ENCODE assay signal across 10 cellular contexts in genomic region chr11:315516-315994, GRCh38. TPM values are rescaled to one million over a fixed set of nuclear protein-coding genes. Genes with fewer than 3 reads are reported as not detected.
A peak's percentile ranks its signal among the peaks of the same experiment; 100 is the strongest.
DNase-seq lines count a peak whose midpoint lies in the region; ATAC-seq and TF ChIP-seq lines count a peak whose summit lies in the region.
"Had no signal": no experiment of that assay in that cellular context is flagged by ENCODE, and none has a peak within 500 bp of the region (broad histone marks: within the 10 kb centered on the region; RNA-seq: fewer than 3 reads in every experiment).

No MANE protein-coding gene starts in this region.

- H3K27me3 ChIP-seq in iPS-15b (ENCODE audit: control insufficient read depth, insufficient read depth, low read length) = no peaks in the 10 kb centered on the region
- peaks cover 13 to 26% (median 14%) of the 10 kb centered on the region in 3 donors for H3K27me3 ChIP-seq in skeletal muscle tissue (ENCODE audit: control insufficient read depth in 3 of 3, insufficient read depth in 3 of 3, low read length in 3 of 3)

- POLR2A ChIA-PET in activated CD8-positive, alpha-beta T cell treated with anti-CD3 and anti-CD28 coated beads for 36 hours (lab: Charles Lee) = interaction anchor here (0.8 to 4.5 kb wide), 16 partner anchors 10 to 70 kb away, joined by 3 to 47 read pairs (median 8); partner anchors contain the start of genes IFITM2, NLRP6 and PGGHG

- H3K27ac Mint-ChIP-seq in activated CD8-positive, alpha-beta T cell treated with anti-CD3 and anti-CD28 coated beads for 36 hours = peak overlapping the region; percentile 91
- H3K27ac Mint-ChIP-seq: dendritic cell treated with granulocyte-macrophage colony-stimulating factor and Interleukin-4, amounts not matched to agents 40 ng/mL and 50 ng/mL, for 4 days had no signal

- H3K9me3 ChIP-seq in iPS-15b (ENCODE audit: control insufficient read depth, insufficient read depth, low read length) (no peaks in the 10 kb centered on the region), skeletal muscle tissue (ENCODE audit: control insufficient read depth in 3 of 3, low read length in 3 of 3) (no peaks in the 10 kb centered on the region)

- peaks cover 44% of the 10 kb centered on the region for H3K36me3 Mint-ChIP-seq in activated CD8-positive, alpha-beta T cell treated with anti-CD3 and anti-CD28 coated beads for 36 hours (ENCODE audit: low read depth)

- intact Hi-C loops in activated CD8-positive, alpha-beta T cell treated with anti-CD3 and anti-CD28 coated beads for 36 hours (cut with micrococcal nuclease) = loop anchor here (10.0 kb wide), 1 partner anchor 51 kb away; no protein-coding TSS in a partner anchor

- peak overlapping the region; percentile 93 for H3K4me3 ChIP-seq in GM12875 (ENCODE audit: low read depth, low read length)
- H3K4me3 ChIP-seq in iPS-15b (ENCODE audit: low read depth, low read length) = peak overlapping the region; percentile 96
- H3K4me3 ChIP-seq in skeletal muscle tissue (ENCODE audit: low read length in 3 of 3) = peak overlapping the region; percentile 70 to 87 (median 70)

- H3K4me1 Mint-ChIP-seq in activated CD8-positive, alpha-beta T cell treated with anti-CD3 and anti-CD28 coated beads for 36 hours (ENCODE audit: low read depth) = peaks cover 34% of the 10 kb centered on the region

- peak overlapping the region; percentile 85 for H3K9ac ChIP-seq in iPS-15b (ENCODE audit: low read depth, low read length)
- peak overlapping the region; percentile 71 to 81 (median 73) for H3K9ac ChIP-seq in skeletal muscle tissue (ENCODE audit: low read depth in 1 of 3, low read length in 3 of 3)

- H3K4me3 Mint-ChIP-seq in activated CD8-positive, alpha-beta T cell treated with anti-CD3 and anti-CD28 coated beads for 36 hours = peak overlapping the region; percentile 83
- H3K4me3 Mint-ChIP-seq: dendritic cell treated with granulocyte-macrophage colony-stimulating factor and Interleukin-4, amounts not matched to agents 40 ng/mL and 50 ng/mL, for 4 days had no signal

- peaks cover 14% of the 10 kb centered on the region for H3K36me3 ChIP-seq in iPS-15b (ENCODE audit: control insufficient read depth, insufficient read depth, low read length)
- H3K36me3 ChIP-seq in skeletal muscle tissue (ENCODE audit: control insufficient read depth in 3 of 3, insufficient read depth in 3 of 3, low read length in 3 of 3) = peaks cover 0 to 2% (median 2%) of the 10 kb centered on the region in 3 donors

- no peak for ATAC-seq in activated CD8-positive, alpha-beta T cell treated with anti-CD3 and anti-CD28 coated beads for 36 hours
- ATAC-seq in HG02763 (IDR thresholded peaks at IDR 0.05; ENCODE audit: unreplicated experiment) (no peak), HG03139 (IDR thresholded peaks at IDR 0.05; ENCODE audit: unreplicated experiment) (no peak)

- CTCF ChIA-PET in activated CD8-positive, alpha-beta T cell treated with anti-CD3 and anti-CD28 coated beads for 36 hours (lab: Charles Lee) = interaction anchor here (2.1 to 3.2 kb wide), 4 partner anchors 10 to 64 kb away, joined by 4 to 26 read pairs (median 15); no protein-coding TSS in a partner anchor

- peak overlapping the region; percentile 87 for H3K27ac ChIP-seq in skeletal muscle tissue (ENCODE audit: low read depth, low read length)

- peak; percentile 11 for DNase-seq in activated CD8-positive, alpha-beta T cell treated with anti-CD3 and anti-CD28 coated beads for 36 hours
- no peak for DNase-seq in NCI-H1105 (lab: John Stamatoyannopoulos, UW)
- DNase-seq in NCI-H1436 (lab: John Stamatoyannopoulos, UW) = no peak

- no peak for TF ChIP-seq CTCF in GM12875 (IDR thresholded peaks at IDR 0.05; ENCODE audit: borderline replicate concordance, insufficient read depth, low read depth, low read length)
- TF ChIP-seq CTCF in activated CD8-positive, alpha-beta T cell treated with anti-CD3 and anti-CD28 coated beads for 36 hours (IDR thresholded peaks at IDR 0.05) = no peak

- H3K27me3 Mint-ChIP-seq in activated CD8-positive, alpha-beta T cell treated with anti-CD3 and anti-CD28 coated beads for 36 hours = no peaks in the 10 kb centered on the region

- H3K9me3 Mint-ChIP-seq in activated CD8-positive, alpha-beta T cell treated with anti-CD3 and anti-CD28 coated beads for 36 hours = no peaks in the 10 kb centered on the region
- H3K9me3 Mint-ChIP-seq: dendritic cell treated with granulocyte-macrophage colony-stimulating factor and Interleukin-4, amounts not matched to agents 40 ng/mL and 50 ng/mL, for 4 days had no signal

- peaks cover 18% of the 10 kb centered on the region for H3K4me1 ChIP-seq in iPS-15b (ENCODE audit: control insufficient read depth, insufficient read depth, low read length)
- peaks cover 15 to 30% (median 26%) of the 10 kb centered on the region in 3 donors for H3K4me1 ChIP-seq in skeletal muscle tissue (ENCODE audit: control insufficient read depth in 3 of 3, insufficient read depth in 3 of 3, low read length in 3 of 3)

RNA-seq across cellular contexts. Expression of gene IFITM1, which starts 1.7 kb away (rescaled TPM):
- 100 to 1,000 TPM; 296 to 304 TPM for total RNA-seq in activated CD8-positive, alpha-beta T cell treated with anti-CD3 and anti-CD28 coated beads for 36 hours
- 13.0 TPM for total RNA-seq in skeletal muscle tissue

RNA-seq across cellular contexts. Expression of gene IFITM3, which starts 5.1 kb away (rescaled TPM):
- 10 to 100 TPM; 52.8 to 58.0 TPM for total RNA-seq in activated CD8-positive, alpha-beta T cell treated with anti-CD3 and anti-CD28 coated beads for 36 hours
- total RNA-seq in skeletal muscle tissue = 15.7 TPM

RNA-seq across cellular contexts. Expression of gene IFITM2, which starts 7.9 kb away (rescaled TPM):
- total RNA-seq in activated CD8-positive, alpha-beta T cell treated with anti-CD3 and anti-CD28 coated beads for 36 hours = 100 to 1,000 TPM; 540 to 549 TPM
- 6.3 TPM for total RNA-seq in skeletal muscle tissue

RNA-seq across cellular contexts. Expression of gene IFITM5, which starts 16.2 kb away (rescaled TPM):
- not detected for total RNA-seq in activated CD8-positive, alpha-beta T cell treated with anti-CD3 and anti-CD28 coated beads for 36 hours
- total RNA-seq in skeletal muscle tissue = not detected
- total RNA-seq: SK-MEL-5 had no signal

RNA-seq across cellular contexts. Expression of gene PGGHG, which starts 26.6 kb away (rescaled TPM):
- 100 to 1,000 TPM; 298 to 308 TPM for total RNA-seq in activated CD8-positive, alpha-beta T cell treated with anti-CD3 and anti-CD28 coated beads for 36 hours
- 2.6 TPM for total RNA-seq in skeletal muscle tissue

Comparison
In these comparisons a context has a peak if more than half of its experiments do, and no peak if none do; other contexts are left out.
1. RNA of gene IFITM1, which starts 1.7 kb away (total RNA-seq): 296 to 304 TPM in activated CD8-positive, alpha-beta T cell treated with anti-CD3 and anti-CD28 coated beads for 36 hours; 13.0 TPM in skeletal muscle tissue (single experiment); every median in the first group is over 10 times any median in the second.
2. RNA of gene IFITM2, which starts 7.9 kb away (total RNA-seq): 540 to 549 TPM in activated CD8-positive, alpha-beta T cell treated with anti-CD3 and anti-CD28 coated beads for 36 hours; 6.3 TPM in skeletal muscle tissue (single experiment); every median in the first group is over 10 times any median in the second.
3. Peak in every context shown above with its lines, with median percentiles within 50 percentile points of each other: H3K4me3 ChIP-seq.